ENCODE assay signal across 9 cellular contexts in the genomic region with DNA sequence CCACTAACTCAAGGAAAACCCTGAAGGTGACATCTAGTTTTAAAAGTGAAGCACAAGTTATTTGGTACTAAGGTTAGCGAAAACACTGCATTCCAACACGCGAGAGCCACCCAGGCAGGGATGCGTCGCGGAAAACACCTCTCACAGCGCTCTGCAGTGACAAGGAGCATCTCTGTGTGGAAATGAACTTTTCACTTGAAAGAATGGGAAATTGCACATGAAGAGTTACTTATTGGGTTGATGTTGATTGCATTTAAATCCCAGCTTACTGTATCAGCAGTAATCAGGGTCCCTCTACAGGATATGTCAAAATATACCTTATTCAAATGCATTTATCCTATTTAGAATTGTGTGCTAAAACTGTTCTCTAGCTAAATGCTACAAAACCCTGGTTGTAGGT.
DNase-seq lines count a peak whose midpoint lies in the region; ATAC-seq, FAIRE-seq and TF ChIP-seq lines count a peak whose summit lies in the region.
"Had no signal": no experiment of that assay in that cellular context is flagged by ENCODE, and none has a peak within 500 bp of the region (broad histone marks: within the 10 kb centered on the region; RNA-seq: fewer than 3 reads in every experiment).

No MANE protein-coding gene starts in this region.

- H3K36me3 Mint-ChIP-seq in astrocyte (ENCODE audit: low read depth, unreplicated experiment): no peaks in the 10 kb centered on the region

- no peaks in the 10 kb centered on the region for H4K20me1 ChIP-seq in astrocyte (ENCODE audit: insufficient read depth, low read length)

- TF ChIP-seq POLR2A in vagina (IDR thresholded peaks at IDR 0.05) (no peak), GM12891 (IDR thresholded peaks at IDR 0.05; ENCODE audit: low read depth, low read length) (no peak)

- peaks cover 0 to 15% (median 4%) of the 10 kb centered on the region in 9 donors for H3K4me1 ChIP-seq in heart right ventricle
- peaks cover 25% of the 10 kb centered on the region for H3K4me1 ChIP-seq in astrocyte (ENCODE audit: insufficient read depth, low read length)
- peaks cover 10% of the 10 kb centered on the region for H3K4me1 ChIP-seq in vagina

- peak overlapping the region; percentile 94 for H3K27ac Mint-ChIP-seq in astrocyte (ENCODE audit: unreplicated experiment)
- H3K27ac Mint-ChIP-seq: activated T-helper 1 cell treated with anti-CD3 and anti-CD28 coated beads, Interleukin-12 subunit alpha, Interleukin-12 subunit beta, Interleukin-2, Interleukin-4 antibody, amounts not matched to agents 30 ng/mL and 10 ng/mL and 1 ng/mL, durations not matched to agents 14 hours and 24 hours and 36 hours had no signal

- H3K27ac ChIP-seq in heart right ventricle (peak overlapping the region in 5 of 10 donors; percentile 78 to 92 (median 89)), astrocyte (ENCODE audit: low read depth, low read length) (peak overlapping the region; percentile 89), vagina (peak overlapping the region; percentile 89)

- H3K4me3 ChIP-seq in heart right ventricle (peak overlapping the region in 6 of 10 donors; percentile 56 to 67 (median 64)), astrocyte (ENCODE audit: insufficient read depth, low read depth, low read length) (peak overlapping the region; percentile 81), kidney epithelial cell (ENCODE audit: low read depth, low read length) (peak overlapping the region; percentile 10), vagina (peak overlapping the region; percentile 23 to 64)

- no peak for TF ChIP-seq CTCF in heart right ventricle (IDR thresholded peaks at IDR 0.05)
- peak; percentile 19 for TF ChIP-seq CTCF in astrocyte (IDR thresholded peaks at IDR 0.05; ENCODE audit: insufficient read depth, low read depth, low read length)
- TF ChIP-seq CTCF in kidney epithelial cell (IDR thresholded peaks at IDR 0.05; ENCODE audit: insufficient read depth, low read length, poor library complexity, severe bottlenecking): peak; percentile 13
- no peak for TF ChIP-seq CTCF in vagina (IDR thresholded peaks at IDR 0.05)
- no peak for TF ChIP-seq CTCF in D721Med (IDR thresholded peaks at IDR 0.05; ENCODE audit: insufficient read depth, missing control alignments)

- H2AFZ ChIP-seq in astrocyte (ENCODE audit: low read depth, low read length): no peak overlapping the region

- peaks cover 0 to 62% (median 42%) of the 10 kb centered on the region in 7 donors for H3K27me3 ChIP-seq in heart right ventricle
- H3K27me3 ChIP-seq in astrocyte (ENCODE audit: insufficient read depth, low read length): no peaks in the 10 kb centered on the region
- no peaks in the 10 kb centered on the region for H3K27me3 ChIP-seq in kidney epithelial cell (ENCODE audit: control insufficient read depth, insufficient read depth, low read length)
- no peaks in the 10 kb centered on the region for H3K27me3 ChIP-seq in vagina

- peak overlapping the region; percentile 93 for H3K4me3 Mint-ChIP-seq in astrocyte (ENCODE audit: unreplicated experiment)
- H3K4me3 Mint-ChIP-seq: activated T-helper 1 cell treated with anti-CD3 and anti-CD28 coated beads, Interleukin-12 subunit alpha, Interleukin-12 subunit beta, Interleukin-2, Interleukin-4 antibody, amounts not matched to agents 30 ng/mL and 10 ng/mL and 1 ng/mL, durations not matched to agents 14 hours and 24 hours and 36 hours had no signal

- no peaks in the 10 kb centered on the region for H3K9me3 ChIP-seq in heart right ventricle
- H3K9me3 ChIP-seq in astrocyte (ENCODE audit: insufficient read depth, low read depth, low read length): no peaks in the 10 kb centered on the region
- H3K9me3 ChIP-seq in vagina: no peaks in the 10 kb centered on the region

- H3K79me2 ChIP-seq in astrocyte (ENCODE audit: insufficient read depth, low read length): peaks cover 52% of the 10 kb centered on the region

- intact Hi-C loops in heart right ventricle (cut with DNase I): loop anchor here in 4 of 10 donors (5.0 to 10.0 kb wide), 4 partner anchors 81 to 531 kb away; no protein-coding TSS in a partner anchor
- intact Hi-C loops in Right ventricle myocardium inferior (cut with DNase I): loop anchor here (5.0 kb wide), 1 partner anchor 141 kb away; no protein-coding TSS in a partner anchor
- intact Hi-C loops in vagina (cut with DNase I): loop anchor here (5.0 kb wide), 1 partner anchor 146 kb away; the partner anchor contains the start of gene BNC2

- no peaks in the 10 kb centered on the region for H3K27me3 Mint-ChIP-seq in astrocyte (ENCODE audit: low read depth, unreplicated experiment)

- H3K4me2 ChIP-seq in astrocyte (ENCODE audit: low read length): peak overlapping the region; percentile 93

- no peak for DNase-seq in heart right ventricle
- no peak for DNase-seq in Right ventricle myocardium inferior (ENCODE audit: missing footprints)
- peak; percentile 50 for DNase-seq in astrocyte (ENCODE audit: low read depth)
- DNase-seq in kidney epithelial cell (ENCODE audit: low read depth): no peak
- DNase-seq in vagina (ENCODE audit: extremely low spot score in 2 of 2): no peak
- no peak for DNase-seq in D721Med (ENCODE audit: insufficient read length, low spot score)
- no peak for DNase-seq in central memory CD4-positive, alpha-beta T cell
- DNase-seq in GM12891 (ENCODE audit: insufficient read length, low spot score): no peak

- FAIRE-seq in astrocyte (lab: Jason Lieb, UNC): peak; percentile 63
- FAIRE-seq in D721Med (lab: Jason Lieb, UNC): no peak
- FAIRE-seq in GM12891 (lab: Jason Lieb, UNC): no peak

- H3K36me3 ChIP-seq in heart right ventricle: no peaks in the 10 kb centered on the region
- H3K36me3 ChIP-seq in astrocyte (ENCODE audit: insufficient read depth, low read length): no peaks in the 10 kb centered on the region
- no peaks in the 10 kb centered on the region for H3K36me3 ChIP-seq in kidney epithelial cell (ENCODE audit: control insufficient read depth, insufficient read depth, low read length)
- H3K36me3 ChIP-seq in vagina: no peaks in the 10 kb centered on the region

- H3K9ac ChIP-seq in astrocyte (ENCODE audit: low read length): peak overlapping the region; percentile 94

- H3K4me1 Mint-ChIP-seq in astrocyte (ENCODE audit: low read depth, unreplicated experiment): peaks cover 38% of the 10 kb centered on the region

- ATAC-seq in heart right ventricle (no peak), Right ventricle myocardium inferior (no peak)

- 39 to 43% methylated on average over 7 of the region's 7 CpGs for WGBS in heart right ventricle, 2 donors

- H3K9me3 Mint-ChIP-seq in astrocyte (ENCODE audit: unreplicated experiment): no peaks in the 10 kb centered on the region
- H3K9me3 Mint-ChIP-seq: activated T-helper 1 cell treated with anti-CD3 and anti-CD28 coated beads, Interleukin-12 subunit alpha, Interleukin-12 subunit beta, Interleukin-2, Interleukin-4 antibody, amounts not matched to agents 30 ng/mL and 10 ng/mL and 1 ng/mL, durations not matched to agents 14 hours and 24 hours and 36 hours had no signal

TF ChIP-seq in GM12891, 5 proteins besides CTCF, POLR2A, EP300 and RAD21:
- TF ChIP-seq TAF1 (IDR thresholded peaks at IDR 0.05; ENCODE audit: low read depth, low read length) (no peak), POU2F2 (IDR thresholded peaks at IDR 0.05; ENCODE audit: low read depth, low read length) (no peak), POLR2AphosphoS5 (IDR thresholded peaks at IDR 0.05; ENCODE audit: low read depth, low read length) (no peak), PAX5 (IDR thresholded peaks at IDR 0.05; ENCODE audit: insufficient read depth, low read length, severe bottlenecking) (no peak), SPI1 (IDR thresholded peaks at IDR 0.05; ENCODE audit: low read depth, low read length) (no peak)

Comparison
In these comparisons a context has a peak if more than half of its experiments do, and no peak if none do; other contexts are left out.
1. H3K4me3 ChIP-seq: peak in every context shown above with its lines; median percentile 81 in astrocyte; 64 in heart right ventricle; 44 in vagina; 10 in kidney epithelial cell.
2. CTCF ChIP-seq: peak in astrocyte (single experiment) and kidney epithelial cell (single experiment); none in heart right ventricle (0 of 9), vagina (0 of 3) and D721Med (single experiment).